Comparison of ENCODE assay signal across 1 cellular context in the genomic region with DNA sequence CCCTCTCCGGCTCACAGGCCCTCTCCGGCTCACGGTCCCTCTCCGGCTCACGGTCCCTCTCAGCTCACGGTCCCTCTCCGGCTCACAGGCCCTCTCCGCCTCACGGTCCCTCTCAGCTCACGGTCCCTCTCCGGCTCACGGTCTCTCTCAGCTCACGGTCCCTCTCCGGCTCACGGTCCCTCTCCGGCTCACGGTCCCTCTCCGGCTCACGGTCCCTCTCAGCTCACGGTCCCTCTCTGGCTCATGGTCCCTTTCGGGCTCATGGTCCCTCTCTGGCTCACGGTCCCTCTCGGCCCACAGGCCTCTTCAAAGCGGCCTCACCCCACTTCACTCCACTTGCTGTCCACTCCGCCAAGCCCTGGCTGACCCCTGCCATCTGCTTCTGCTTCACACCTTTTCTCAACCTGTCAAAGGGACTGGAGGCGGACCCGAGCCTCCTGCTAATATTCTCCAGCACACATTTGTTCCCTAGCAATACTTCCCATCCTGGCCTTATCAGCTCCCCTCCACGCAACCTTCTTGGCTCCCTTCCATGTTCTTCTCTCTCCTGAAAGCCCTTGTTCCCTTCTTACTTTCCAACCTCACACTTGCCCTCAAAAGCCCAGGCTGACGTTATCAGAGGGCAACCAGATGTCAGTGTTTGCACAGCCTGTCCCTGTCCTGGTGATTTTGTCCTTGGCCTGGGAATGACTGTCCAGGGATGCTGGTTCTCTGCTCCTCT.
TF ChIP-seq lines count a peak whose summit lies in the region.

No MANE protein-coding gene starts in this region.

TF ChIP-seq in K562, 482 proteins besides CTCF, POLR2A, EP300 and RAD21 (continued from another document and continues in another):
- TF ChIP-seq SMAD3 (CRISPR knock-in tag; conservative IDR thresholded peaks at IDR 0.05) (no peak; the same call in 1 of the 2 replicates), ASH1L (IDR thresholded peaks at IDR 0.05; ENCODE audit: borderline replicate concordance, low read depth, partially characterized antibody) (no peak), SMARCB1 (IDR thresholded peaks at IDR 0.05; ENCODE audit: insufficient read length, low read depth) (no peak), DPF2 (IDR thresholded peaks at IDR 0.05) (peak; percentile 97), HDGF (IDR thresholded peaks at IDR 0.05) (0 out of 2 replicates have a peak, but pooled peaks have one; percentile 50), TBL1XR1 (IDR thresholded peaks at IDR 0.05; ENCODE audit: low read length in 2 of 2) (peak in 1 of 2 experiments; percentile 68; a peak in 2 of 4 replicates), EZH2 (IDR thresholded peaks at IDR 0.05; ENCODE audit: borderline replicate concordance, low read depth, low read length) (no peak), ZFP36 (IDR thresholded peaks at IDR 0.05; ENCODE audit: low read depth, low read length, partially characterized antibody) (no peak), KHSRP (IDR thresholded peaks at IDR 0.05) (peak; percentile 68; the same call in 1 of the 2 replicates), U2AF1 (optimal IDR thresholded peaks at IDR 0.05; ENCODE audit: low read depth, low read length) (no peak), FOXK2 (conservative IDR thresholded peaks at IDR 0.05 in 1 of 2, IDR thresholded peaks at IDR 0.05 in 1 of 2; ENCODE audit: low read depth in 2 of 2) (peak in 1 of 2 experiments; percentile 40; a peak in 2 of 4 replicates), SAFB (IDR thresholded peaks at IDR 0.05; ENCODE audit: borderline replicate concordance, low read depth, low read length) (no peak), OTX1 (CRISPR knock-in tag; IDR thresholded peaks at IDR 0.05) (peak; percentile 89), ZC3H11A (IDR thresholded peaks at IDR 0.05; ENCODE audit: low read depth, low read length) (no peak), ZFP1 (CRISPR knock-in tag; IDR thresholded peaks at IDR 0.05) (no peak), MEIS2 (IDR thresholded peaks at IDR 0.05; ENCODE audit: partially characterized antibody) (peak; percentile 76), ZFX (CRISPR knock-in tag; IDR thresholded peaks at IDR 0.05) (no peak), TEAD2 (tag; IDR thresholded peaks at IDR 0.05) (no peak), GABPA (tag; conservative IDR thresholded peaks at IDR 0.05; ENCODE audit: low read depth) (no peak), SMAD1 (IDR thresholded peaks at IDR 0.05; ENCODE audit: low read depth, low read length, partially characterized antibody) (no peak), ESRRB (CRISPR knock-in tag; IDR thresholded peaks at IDR 0.05; ENCODE audit: borderline replicate concordance) (no peak), SMARCA5 (IDR thresholded peaks at IDR 0.05) (no peak), PHF20 (IDR thresholded peaks at IDR 0.05; ENCODE audit: partially characterized antibody) (no peak), ZNF232 (CRISPR knock-in tag; IDR thresholded peaks at IDR 0.05) (no peak), GTF2A2 (tag; IDR thresholded peaks at IDR 0.05) (no peak)
- TF ChIP-seq, protein P1, sequence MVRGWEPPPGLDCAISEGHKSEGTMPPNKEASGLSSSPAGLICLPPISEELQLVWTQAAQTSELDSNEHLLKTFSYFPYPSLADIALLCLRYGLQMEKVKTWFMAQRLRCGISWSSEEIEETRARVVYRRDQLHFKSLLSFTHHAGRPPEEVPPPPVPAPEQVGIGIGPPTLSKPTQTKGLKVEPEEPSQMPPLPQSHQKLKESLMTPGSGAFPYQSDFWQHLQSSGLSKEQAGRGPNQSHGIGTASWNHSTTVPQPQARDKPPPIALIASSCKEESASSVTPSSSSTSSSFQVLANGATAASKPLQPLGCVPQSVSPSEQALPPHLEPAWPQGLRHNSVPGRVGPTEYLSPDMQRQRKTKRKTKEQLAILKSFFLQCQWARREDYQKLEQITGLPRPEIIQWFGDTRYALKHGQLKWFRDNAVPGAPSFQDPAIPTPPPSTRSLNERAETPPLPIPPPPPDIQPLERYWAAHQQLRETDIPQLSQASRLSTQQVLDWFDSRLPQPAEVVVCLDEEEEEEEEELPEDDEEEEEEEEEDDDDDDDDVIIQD (CRISPR knock-in tag; IDR thresholded peaks at IDR 0.05), result no peak
- TF ChIP-seq, protein P2, sequence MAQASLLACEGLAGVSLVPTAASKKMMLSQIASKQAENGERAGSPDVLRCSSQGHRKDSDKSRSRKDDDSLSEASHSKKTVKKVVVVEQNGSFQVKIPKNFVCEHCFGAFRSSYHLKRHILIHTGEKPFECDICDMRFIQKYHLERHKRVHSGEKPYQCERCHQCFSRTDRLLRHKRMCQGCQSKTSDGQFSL (CRISPR knock-in tag; IDR thresholded peaks at IDR 0.05), result no peak
- TF ChIP-seq, protein P2 (tag; IDR thresholded peaks at IDR 0.05), result no peak
- TF ChIP-seq, protein P3, sequence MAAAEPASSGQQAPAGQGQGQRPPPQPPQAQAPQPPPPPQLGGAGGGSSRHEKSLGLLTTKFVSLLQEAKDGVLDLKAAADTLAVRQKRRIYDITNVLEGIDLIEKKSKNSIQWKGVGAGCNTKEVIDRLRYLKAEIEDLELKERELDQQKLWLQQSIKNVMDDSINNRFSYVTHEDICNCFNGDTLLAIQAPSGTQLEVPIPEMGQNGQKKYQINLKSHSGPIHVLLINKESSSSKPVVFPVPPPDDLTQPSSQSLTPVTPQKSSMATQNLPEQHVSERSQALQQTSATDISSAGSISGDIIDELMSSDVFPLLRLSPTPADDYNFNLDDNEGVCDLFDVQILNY (CRISPR knock-in tag; IDR thresholded peaks at IDR 0.05), result no peak
- TF ChIP-seq, protein P4, sequence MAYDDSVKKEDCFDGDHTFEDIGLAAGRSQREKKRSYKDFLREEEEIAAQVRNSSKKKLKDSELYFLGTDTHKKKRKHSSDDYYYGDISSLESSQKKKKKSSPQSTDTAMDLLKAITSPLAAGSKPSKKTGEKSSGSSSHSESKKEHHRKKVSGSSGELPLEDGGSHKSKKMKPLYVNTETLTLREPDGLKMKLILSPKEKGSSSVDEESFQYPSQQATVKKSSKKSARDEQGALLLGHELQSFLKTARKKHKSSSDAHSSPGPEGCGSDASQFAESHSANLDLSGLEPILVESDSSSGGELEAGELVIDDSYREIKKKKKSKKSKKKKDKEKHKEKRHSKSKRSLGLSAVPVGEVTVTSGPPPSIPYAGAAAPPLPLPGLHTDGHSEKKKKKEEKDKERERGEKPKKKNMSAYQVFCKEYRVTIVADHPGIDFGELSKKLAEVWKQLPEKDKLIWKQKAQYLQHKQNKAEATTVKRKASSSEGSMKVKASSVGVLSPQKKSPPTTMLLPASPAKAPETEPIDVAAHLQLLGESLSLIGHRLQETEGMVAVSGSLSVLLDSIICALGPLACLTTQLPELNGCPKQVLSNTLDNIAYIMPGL (CRISPR knock-in tag; IDR thresholded peaks at IDR 0.05), result no peak
- TF ChIP-seq, protein P5, sequence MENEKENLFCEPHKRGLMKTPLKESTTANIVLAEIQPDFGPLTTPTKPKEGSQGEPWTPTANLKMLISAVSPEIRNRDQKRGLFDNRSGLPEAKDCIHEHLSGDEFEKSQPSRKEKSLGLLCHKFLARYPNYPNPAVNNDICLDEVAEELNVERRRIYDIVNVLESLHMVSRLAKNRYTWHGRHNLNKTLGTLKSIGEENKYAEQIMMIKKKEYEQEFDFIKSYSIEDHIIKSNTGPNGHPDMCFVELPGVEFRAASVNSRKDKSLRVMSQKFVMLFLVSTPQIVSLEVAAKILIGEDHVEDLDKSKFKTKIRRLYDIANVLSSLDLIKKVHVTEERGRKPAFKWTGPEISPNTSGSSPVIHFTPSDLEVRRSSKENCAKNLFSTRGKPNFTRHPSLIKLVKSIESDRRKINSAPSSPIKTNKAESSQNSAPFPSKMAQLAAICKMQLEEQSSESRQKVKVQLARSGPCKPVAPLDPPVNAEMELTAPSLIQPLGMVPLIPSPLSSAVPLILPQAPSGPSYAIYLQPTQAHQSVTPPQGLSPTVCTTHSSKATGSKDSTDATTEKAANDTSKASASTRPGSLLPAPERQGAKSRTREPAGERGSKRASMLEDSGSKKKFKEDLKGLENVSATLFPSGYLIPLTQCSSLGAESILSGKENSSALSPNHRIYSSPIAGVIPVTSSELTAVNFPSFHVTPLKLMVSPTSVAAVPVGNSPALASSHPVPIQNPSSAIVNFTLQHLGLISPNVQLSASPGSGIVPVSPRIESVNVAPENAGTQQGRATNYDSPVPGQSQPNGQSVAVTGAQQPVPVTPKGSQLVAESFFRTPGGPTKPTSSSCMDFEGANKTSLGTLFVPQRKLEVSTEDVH (IDR thresholded peaks at IDR 0.05; ENCODE audit: low read depth, partially characterized antibody), result peak; percentile 60
- TF ChIP-seq, protein P6, sequence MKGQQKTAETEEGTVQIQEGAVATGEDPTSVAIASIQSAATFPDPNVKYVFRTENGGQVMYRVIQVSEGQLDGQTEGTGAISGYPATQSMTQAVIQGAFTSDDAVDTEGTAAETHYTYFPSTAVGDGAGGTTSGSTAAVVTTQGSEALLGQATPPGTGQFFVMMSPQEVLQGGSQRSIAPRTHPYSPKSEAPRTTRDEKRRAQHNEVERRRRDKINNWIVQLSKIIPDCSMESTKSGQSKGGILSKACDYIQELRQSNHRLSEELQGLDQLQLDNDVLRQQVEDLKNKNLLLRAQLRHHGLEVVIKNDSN (CRISPR knock-in tag; IDR thresholded peaks at IDR 0.05), result no peak
- TF ChIP-seq, protein P7, sequence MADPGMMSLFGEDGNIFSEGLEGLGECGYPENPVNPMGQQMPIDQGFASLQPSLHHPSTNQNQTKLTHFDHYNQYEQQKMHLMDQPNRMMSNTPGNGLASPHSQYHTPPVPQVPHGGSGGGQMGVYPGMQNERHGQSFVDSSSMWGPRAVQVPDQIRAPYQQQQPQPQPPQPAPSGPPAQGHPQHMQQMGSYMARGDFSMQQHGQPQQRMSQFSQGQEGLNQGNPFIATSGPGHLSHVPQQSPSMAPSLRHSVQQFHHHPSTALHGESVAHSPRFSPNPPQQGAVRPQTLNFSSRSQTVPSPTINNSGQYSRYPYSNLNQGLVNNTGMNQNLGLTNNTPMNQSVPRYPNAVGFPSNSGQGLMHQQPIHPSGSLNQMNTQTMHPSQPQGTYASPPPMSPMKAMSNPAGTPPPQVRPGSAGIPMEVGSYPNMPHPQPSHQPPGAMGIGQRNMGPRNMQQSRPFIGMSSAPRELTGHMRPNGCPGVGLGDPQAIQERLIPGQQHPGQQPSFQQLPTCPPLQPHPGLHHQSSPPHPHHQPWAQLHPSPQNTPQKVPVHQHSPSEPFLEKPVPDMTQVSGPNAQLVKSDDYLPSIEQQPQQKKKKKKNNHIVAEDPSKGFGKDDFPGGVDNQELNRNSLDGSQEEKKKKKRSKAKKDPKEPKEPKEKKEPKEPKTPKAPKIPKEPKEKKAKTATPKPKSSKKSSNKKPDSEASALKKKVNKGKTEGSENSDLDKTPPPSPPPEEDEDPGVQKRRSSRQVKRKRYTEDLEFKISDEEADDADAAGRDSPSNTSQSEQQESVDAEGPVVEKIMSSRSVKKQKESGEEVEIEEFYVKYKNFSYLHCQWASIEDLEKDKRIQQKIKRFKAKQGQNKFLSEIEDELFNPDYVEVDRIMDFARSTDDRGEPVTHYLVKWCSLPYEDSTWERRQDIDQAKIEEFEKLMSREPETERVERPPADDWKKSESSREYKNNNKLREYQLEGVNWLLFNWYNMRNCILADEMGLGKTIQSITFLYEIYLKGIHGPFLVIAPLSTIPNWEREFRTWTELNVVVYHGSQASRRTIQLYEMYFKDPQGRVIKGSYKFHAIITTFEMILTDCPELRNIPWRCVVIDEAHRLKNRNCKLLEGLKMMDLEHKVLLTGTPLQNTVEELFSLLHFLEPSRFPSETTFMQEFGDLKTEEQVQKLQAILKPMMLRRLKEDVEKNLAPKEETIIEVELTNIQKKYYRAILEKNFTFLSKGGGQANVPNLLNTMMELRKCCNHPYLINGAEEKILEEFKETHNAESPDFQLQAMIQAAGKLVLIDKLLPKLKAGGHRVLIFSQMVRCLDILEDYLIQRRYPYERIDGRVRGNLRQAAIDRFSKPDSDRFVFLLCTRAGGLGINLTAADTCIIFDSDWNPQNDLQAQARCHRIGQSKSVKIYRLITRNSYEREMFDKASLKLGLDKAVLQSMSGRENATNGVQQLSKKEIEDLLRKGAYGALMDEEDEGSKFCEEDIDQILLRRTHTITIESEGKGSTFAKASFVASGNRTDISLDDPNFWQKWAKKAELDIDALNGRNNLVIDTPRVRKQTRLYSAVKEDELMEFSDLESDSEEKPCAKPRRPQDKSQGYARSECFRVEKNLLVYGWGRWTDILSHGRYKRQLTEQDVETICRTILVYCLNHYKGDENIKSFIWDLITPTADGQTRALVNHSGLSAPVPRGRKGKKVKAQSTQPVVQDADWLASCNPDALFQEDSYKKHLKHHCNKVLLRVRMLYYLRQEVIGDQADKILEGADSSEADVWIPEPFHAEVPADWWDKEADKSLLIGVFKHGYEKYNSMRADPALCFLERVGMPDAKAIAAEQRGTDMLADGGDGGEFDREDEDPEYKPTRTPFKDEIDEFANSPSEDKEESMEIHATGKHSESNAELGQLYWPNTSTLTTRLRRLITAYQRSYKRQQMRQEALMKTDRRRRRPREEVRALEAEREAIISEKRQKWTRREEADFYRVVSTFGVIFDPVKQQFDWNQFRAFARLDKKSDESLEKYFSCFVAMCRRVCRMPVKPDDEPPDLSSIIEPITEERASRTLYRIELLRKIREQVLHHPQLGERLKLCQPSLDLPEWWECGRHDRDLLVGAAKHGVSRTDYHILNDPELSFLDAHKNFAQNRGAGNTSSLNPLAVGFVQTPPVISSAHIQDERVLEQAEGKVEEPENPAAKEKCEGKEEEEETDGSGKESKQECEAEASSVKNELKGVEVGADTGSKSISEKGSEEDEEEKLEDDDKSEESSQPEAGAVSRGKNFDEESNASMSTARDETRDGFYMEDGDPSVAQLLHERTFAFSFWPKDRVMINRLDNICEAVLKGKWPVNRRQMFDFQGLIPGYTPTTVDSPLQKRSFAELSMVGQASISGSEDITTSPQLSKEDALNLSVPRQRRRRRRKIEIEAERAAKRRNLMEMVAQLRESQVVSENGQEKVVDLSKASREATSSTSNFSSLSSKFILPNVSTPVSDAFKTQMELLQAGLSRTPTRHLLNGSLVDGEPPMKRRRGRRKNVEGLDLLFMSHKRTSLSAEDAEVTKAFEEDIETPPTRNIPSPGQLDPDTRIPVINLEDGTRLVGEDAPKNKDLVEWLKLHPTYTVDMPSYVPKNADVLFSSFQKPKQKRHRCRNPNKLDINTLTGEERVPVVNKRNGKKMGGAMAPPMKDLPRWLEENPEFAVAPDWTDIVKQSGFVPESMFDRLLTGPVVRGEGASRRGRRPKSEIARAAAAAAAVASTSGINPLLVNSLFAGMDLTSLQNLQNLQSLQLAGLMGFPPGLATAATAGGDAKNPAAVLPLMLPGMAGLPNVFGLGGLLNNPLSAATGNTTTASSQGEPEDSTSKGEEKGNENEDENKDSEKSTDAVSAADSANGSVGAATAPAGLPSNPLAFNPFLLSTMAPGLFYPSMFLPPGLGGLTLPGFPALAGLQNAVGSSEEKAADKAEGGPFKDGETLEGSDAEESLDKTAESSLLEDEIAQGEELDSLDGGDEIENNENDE (IDR thresholded peaks at IDR 0.05; ENCODE audit: low read depth, low read length), result no peak
